In the genomic region with DNA sequence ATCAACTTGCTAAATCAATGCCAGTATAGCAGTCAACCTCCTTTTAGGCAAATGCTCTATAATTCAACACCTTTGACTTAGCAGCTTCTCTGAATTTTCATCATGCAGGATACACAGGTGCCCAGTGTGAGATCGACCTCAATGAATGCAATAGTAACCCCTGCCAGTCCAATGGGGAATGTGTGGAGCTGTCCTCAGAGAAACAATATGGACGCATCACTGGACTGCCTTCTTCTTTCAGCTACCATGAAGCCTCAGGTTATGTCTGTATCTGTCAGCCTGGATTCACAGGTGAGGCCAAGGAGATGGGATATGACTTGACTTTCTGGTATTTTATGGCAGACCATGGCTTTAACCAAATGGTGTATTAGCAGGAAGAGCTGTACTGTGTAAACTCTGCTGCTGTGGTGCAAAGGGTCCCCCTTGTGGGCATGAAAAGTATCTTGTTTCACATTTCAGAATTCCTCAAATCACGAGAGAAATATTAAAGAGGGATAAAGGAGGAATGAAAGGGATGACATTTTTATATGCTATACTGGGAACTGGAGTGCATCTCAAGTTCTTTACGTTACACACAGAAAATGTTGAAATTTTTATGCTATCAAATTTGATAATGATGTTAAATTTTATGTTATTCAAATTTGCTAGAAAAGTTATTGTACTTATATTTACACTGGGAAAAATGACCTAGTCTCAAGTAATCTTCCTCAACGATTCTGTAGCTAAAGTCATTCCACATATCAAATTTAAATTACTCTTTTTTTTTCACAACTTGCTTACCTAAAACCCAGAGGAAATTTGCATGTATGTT, we compare ENCODE assay signal across 10 cellular contexts.
DNase-seq lines count a peak whose midpoint lies in the region; ATAC-seq, FAIRE-seq and TF ChIP-seq lines count a peak whose summit lies in the region.
"Had no signal": no experiment of that assay in that cellular context is flagged by ENCODE, and none has a peak within 500 bp of the region (broad histone marks: within the 10 kb centered on the region; RNA-seq: fewer than 3 reads in every experiment).

No MANE protein-coding gene starts in this region.

- no peak for DNase-seq in CD14-positive monocyte (ENCODE audit: low spot score)
- no peak for DNase-seq in GM18507 (ENCODE audit: extremely low spot score, insufficient read length, low read depth)
- DNase-seq in NCI-H460 (ENCODE audit: extremely low read depth, low read depth): peak; percentile 56
- DNase-seq in adipocyte (ENCODE audit: low read depth): peak; percentile 61
- DNase-seq in right atrium auricular region (ENCODE audit: low spot score): no peak
- DNase-seq in small intestine: peak; percentile 36

- peaks cover 0 to 4% (median 0%) of the 10 kb centered on the region in 7 donors for H3K9me3 Mint-ChIP-seq in CD14-positive monocyte
- H3K9me3 Mint-ChIP-seq: T-cell had no signal

- H3K9ac ChIP-seq in adipocyte (ENCODE audit: low read length): no peak overlapping the region

- peak; percentile 77 for FAIRE-seq in GM18507 (lab: Jason Lieb, UNC)
- no peak for FAIRE-seq in small intestine (lab: Jason Lieb, UNC)

- H3K27me3 ChIP-seq in adipocyte (replicated peaks; ENCODE audit: control insufficient read depth, insufficient read depth, low read length) (no peaks in the 10 kb centered on the region), right atrium auricular region (no peaks in the 10 kb centered on the region), small intestine (ENCODE audit: control insufficient read depth in 2 of 2, insufficient read depth in 2 of 2, low read length in 2 of 2) (no peaks in the 10 kb centered on the region)

- 53 to 62% (median 56%) methylated on average over 5 of the region's 5 CpGs for WGBS in small intestine, 3 donors

- intact Hi-C loops in CD14-positive monocyte (cut with micrococcal nuclease): loop anchor here in 1 of 2 donors (5.0 kb wide), 1 partner anchor 175 kb away; no protein-coding TSS in a partner anchor

- no peaks in the 10 kb centered on the region for H3K4me1 ChIP-seq in adipocyte (ENCODE audit: control insufficient read depth, insufficient read depth, low read length)
- H3K4me1 ChIP-seq in right atrium auricular region: no peaks in the 10 kb centered on the region
- H3K4me1 ChIP-seq in small intestine (ENCODE audit: control insufficient read depth in 2 of 2, insufficient read depth in 1 of 2, low read depth in 1 of 2, low read length in 1 of 2): no peaks in the 10 kb centered on the region

- H3K27me3 Mint-ChIP-seq in CD14-positive monocyte (ENCODE audit: low read depth in 3 of 3): no peaks in the 10 kb centered on the region
- H3K27me3 Mint-ChIP-seq: T-cell had no signal

- H3K9me3 ChIP-seq in adipocyte (ENCODE audit: control insufficient read depth, low read length) (no peaks in the 10 kb centered on the region), right atrium auricular region (no peaks in the 10 kb centered on the region), small intestine (ENCODE audit: control insufficient read depth, low read depth) (no peaks in the 10 kb centered on the region)

- H3K4me1 Mint-ChIP-seq in CD14-positive monocyte: no peaks in the 10 kb centered on the region

- H3K27ac Mint-ChIP-seq in CD14-positive monocyte: no peak overlapping the region
- H3K27ac Mint-ChIP-seq: T-cell had no signal

- no peak overlapping the region for H3K4me3 Mint-ChIP-seq in CD14-positive monocyte
- H3K4me3 Mint-ChIP-seq: T-cell had no signal

- ATAC-seq in HG03066 (IDR thresholded peaks at IDR 0.05; ENCODE audit: low read depth, unreplicated experiment) (peak; percentile 71), HG03571 (IDR thresholded peaks at IDR 0.05; ENCODE audit: unreplicated experiment) (no peak)

- no peak overlapping the region for H3K27ac ChIP-seq in right atrium auricular region
- no peak overlapping the region for H3K27ac ChIP-seq in small intestine (ENCODE audit: low read depth in 1 of 2, low read length in 1 of 2)
- H3K27ac ChIP-seq: skin epidermis had no signal

- no peaks in the 10 kb centered on the region for H3K36me3 Mint-ChIP-seq in CD14-positive monocyte
- H3K36me3 Mint-ChIP-seq: T-cell had no signal

- H3K36me3 ChIP-seq in adipocyte (ENCODE audit: control insufficient read depth, insufficient read depth, low read length, severe bottlenecking) (no peaks in the 10 kb centered on the region), right atrium auricular region (no peaks in the 10 kb centered on the region), small intestine (ENCODE audit: control insufficient read depth in 2 of 2, insufficient read depth in 2 of 2, low read length in 2 of 2) (no peaks in the 10 kb centered on the region)

- peak; percentile 59 for TF ChIP-seq CTCF in CD14-positive monocyte (IDR thresholded peaks at IDR 0.05)
- peak; percentile 47 to 73 for TF ChIP-seq CTCF in right atrium auricular region (IDR thresholded peaks at IDR 0.05)

- H3K4me3 ChIP-seq in adipocyte (ENCODE audit: low read length) (no peak overlapping the region), right atrium auricular region (no peak overlapping the region), small intestine (ENCODE audit: low read depth in 1 of 2, low read length in 2 of 2) (no peak overlapping the region)
- H3K4me3 ChIP-seq: skin epidermis had no signal

Comparison
In these comparisons a context has a peak if more than half of its experiments do, and no peak if none do; other contexts are left out.
1. DNase-seq: peak in NCI-H460 (single experiment), adipocyte (single experiment) and small intestine (single experiment); none in CD14-positive monocyte (single experiment), GM18507 (single experiment) and right atrium auricular region (single experiment).